ENCODE assay signal across 20 cellular contexts in the genomic region with DNA sequence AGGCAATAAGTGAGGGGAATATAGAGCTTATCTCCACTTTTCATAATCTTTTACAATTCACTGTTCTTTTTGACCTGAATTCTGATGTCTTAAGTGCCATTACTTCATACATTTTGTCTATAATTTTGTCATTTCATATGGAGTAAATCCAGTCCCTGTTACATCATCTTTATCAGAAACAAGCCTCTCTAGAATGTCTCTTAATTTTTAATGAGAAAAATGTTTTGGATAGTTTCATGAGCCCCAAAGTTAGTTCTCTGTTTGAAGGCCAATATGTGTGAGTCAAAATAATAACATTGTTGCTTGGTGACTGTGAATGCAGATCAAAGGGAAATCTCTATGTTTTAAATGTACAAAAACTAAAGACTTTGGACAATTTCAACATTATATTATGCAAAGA.
A peak's percentile ranks its signal among the peaks of the same experiment; 100 is the strongest.
DNase-seq lines count a peak whose midpoint lies in the region; TF ChIP-seq lines count a peak whose summit lies in the region.
"Had no signal": no experiment of that assay in that cellular context is flagged by ENCODE, and none has a peak within 500 bp of the region (broad histone marks: within the 10 kb centered on the region; RNA-seq: fewer than 3 reads in every experiment).

No MANE protein-coding gene starts in this region.

- H3K27ac ChIP-seq in ACC112 (ENCODE audit: low read depth, low read length) (peak overlapping the region; percentile 35), transverse colon (no peak overlapping the region)
- H3K27ac ChIP-seq: 22Rv1, BLaER1, SK-N-MC had no signal

- H3K27me3 ChIP-seq in ACC112 (ENCODE audit: insufficient read depth, low read length) = no peaks in the 10 kb centered on the region
- no peaks in the 10 kb centered on the region for H3K27me3 ChIP-seq in transverse colon
- H3K27me3 ChIP-seq: BLaER1 had no signal

- H3K4me3 ChIP-seq in ACC112 (ENCODE audit: low read depth, low read length) = no peak overlapping the region
- H3K4me3 ChIP-seq in transverse colon = no peak overlapping the region
- H3K4me3 ChIP-seq: BLaER1, HAP-1, SK-N-MC had no signal

- intact Hi-C loops in transverse colon (cut with DNase I; ENCODE audit: low total_unique reads) = no loop called here

- H3K4me1 ChIP-seq in ACC112 (ENCODE audit: control insufficient read depth, insufficient read depth, low read length, unreplicated experiment) (peaks cover 14% of the 10 kb centered on the region), transverse colon (no peaks in the 10 kb centered on the region)
- H3K4me1 ChIP-seq: BLaER1, HAP-1 had no signal

- H3K9me3 ChIP-seq in transverse colon = no peaks in the 10 kb centered on the region
- H3K9me3 ChIP-seq: BLaER1, HAP-1 had no signal

- no peaks in the 10 kb centered on the region for H3K79me2 ChIP-seq in ACC112 (ENCODE audit: control insufficient read depth, insufficient read depth, low read length, unreplicated experiment)

- no peak for TF ChIP-seq POLR2A in transverse colon (IDR thresholded peaks at IDR 0.05)

- H2AFZ ChIP-seq in ACC112 (ENCODE audit: low read length, unreplicated experiment) = no peak overlapping the region

- no peak for TF ChIP-seq CTCF in transverse colon (IDR thresholded peaks at IDR 0.05)

- peak; percentile 21 for DNase-seq in LHCN-M2 (ENCODE audit: low read depth)
- DNase-seq in astrocyte of the hippocampus (ENCODE audit: low read depth, low spot score) = peak; percentile 39
- peak; percentile 34 for DNase-seq in fibroblast of peridontal ligament (ENCODE audit: extremely low read depth)
- DNase-seq in transverse colon = no peak
- DNase-seq in NCI-H1436 treated with DMSO at 0.1 percent for 48 hours (lab: John Stamatoyannopoulos, UW) = no peak
- no peak for DNase-seq in NCI-H345 (lab: John Stamatoyannopoulos, UW)
- no peak for DNase-seq in GM19238 (ENCODE audit: insufficient read length, low spot score)
- DNase-seq: CD8-positive, alpha-beta memory T cell; DMS79 treated with DMSO at 0.1 percent for 48 hours; KBM-7; NCI-H1436; NCI-H2029 treated with DMSO at 0.1 percent for 48 hours; NCI-H510A; NCI-H82; Right ventricle myocardium superior had no signal

- in situ Hi-C loops in transverse colon (cut with MboI; ENCODE audit: low pct_ligation_motif_present in 1 of 4, low pct_unique_long_range_greater_than_20kb in 1 of 4, low sequenced_read_pairs in 3 of 4) = no loop called here

- no peaks in the 10 kb centered on the region for H3K36me3 ChIP-seq in ACC112 (ENCODE audit: insufficient read depth, low read length)
- no peaks in the 10 kb centered on the region for H3K36me3 ChIP-seq in transverse colon
- H3K36me3 ChIP-seq: BLaER1, HAP-1 had no signal

- TF ChIP-seq EP300 in transverse colon (IDR thresholded peaks at IDR 0.05; ENCODE audit: low read depth) = no peak

Comparison
In these comparisons a context has a peak if more than half of its experiments do, and no peak if none do; other contexts are left out.
1. DNase-seq: peak in LHCN-M2 (single experiment), astrocyte of the hippocampus (single experiment) and fibroblast of peridontal ligament (single experiment); none in transverse colon (single experiment), NCI-H1436 treated with DMSO at 0.1 percent for 48 hours (single experiment), NCI-H345 (single experiment) and GM19238 (single experiment).